In the genomic region with DNA sequence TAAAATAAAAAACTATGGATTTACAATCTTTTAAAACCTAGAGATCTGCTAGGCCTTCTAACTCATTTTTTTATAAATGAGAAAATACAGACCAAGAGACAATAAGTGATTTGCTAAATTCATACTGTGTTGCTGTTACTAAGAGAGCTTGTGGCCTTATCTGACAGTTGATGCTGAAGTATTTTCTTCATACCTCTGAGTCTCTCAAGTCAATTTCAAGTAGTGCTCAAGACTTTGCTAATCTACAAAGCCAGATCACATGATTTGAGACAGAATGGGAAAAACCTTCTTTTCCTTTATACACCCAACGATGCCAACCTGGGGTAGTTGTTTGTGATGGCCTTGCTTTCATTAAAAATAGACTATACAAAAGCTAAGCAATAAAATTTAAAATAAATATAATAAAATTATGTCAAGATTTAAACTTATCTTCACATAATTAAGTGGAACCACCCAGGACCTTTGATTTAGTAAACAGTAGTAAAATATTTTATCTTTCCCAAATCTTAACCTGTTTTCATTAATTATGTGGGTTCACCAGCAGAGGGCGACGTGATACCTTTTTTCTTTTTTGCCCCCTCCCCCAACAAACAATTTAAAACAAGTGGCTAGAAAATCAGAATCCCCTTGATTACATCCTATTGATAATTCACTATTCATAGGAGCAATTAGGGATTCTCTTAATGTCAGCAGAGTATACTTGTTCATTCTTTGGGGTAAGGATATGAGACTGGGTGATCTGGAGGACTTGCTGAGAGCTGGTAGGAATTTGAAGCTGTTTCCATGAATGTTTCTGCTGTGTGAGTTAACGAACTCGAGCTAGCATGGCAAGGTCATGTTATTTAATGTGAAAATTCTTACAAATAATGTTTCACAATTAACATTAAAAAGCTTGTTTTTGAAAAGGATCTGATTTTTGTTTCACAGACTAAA, we compare ENCODE assay signal across 8 cellular contexts. TPM values are rescaled to one million over a fixed set of nuclear protein-coding genes. Genes with fewer than 3 reads are reported as not detected.
DNase-seq lines count a peak whose midpoint lies in the region; ATAC-seq and TF ChIP-seq lines count a peak whose summit lies in the region.
"Had no signal": no experiment of that assay in that cellular context is flagged by ENCODE, and none has a peak within 500 bp of the region (broad histone marks: within the 10 kb centered on the region; RNA-seq: fewer than 3 reads in every experiment).

No MANE protein-coding gene starts in this region.

- H2BK15ac ChIP-seq in mesenchymal stem cell (ENCODE audit: low read depth, poor library complexity, severe bottlenecking), result no peak overlapping the region

- H3K27ac ChIP-seq in HEK293 (ENCODE audit: extremely low read depth, low read depth, low read length), result no peak overlapping the region
- H3K27ac ChIP-seq in ascending aorta, result no peak overlapping the region
- no peak overlapping the region for H3K27ac ChIP-seq in mesenchymal stem cell (ENCODE audit: low read length, poor library complexity, severe bottlenecking)
- no peak overlapping the region for H3K27ac ChIP-seq in tibial artery

- H3K27ac Mint-ChIP-seq in Caco-2 (ENCODE audit: unreplicated experiment), result no peak overlapping the region
- H3K27ac Mint-ChIP-seq: stimulated activated naive CD8-positive, alpha-beta T cell treated with anti-CD3 and anti-CD28 coated beads, Interleukin-15, Interleukin-2, amounts not matched to agents 100 ng/mL and 50 ng/mL, for 24 hours had no signal

- H2BK5ac ChIP-seq in mesenchymal stem cell (ENCODE audit: low read depth, low read length, poor library complexity, severe bottlenecking), result no peak overlapping the region

- H3K4me3 ChIP-seq in Caco-2 (ENCODE audit: low read depth, low read length) (no peak overlapping the region), HEK293 (ENCODE audit: low read depth, low read length) (no peak overlapping the region), ascending aorta (no peak overlapping the region), mesenchymal stem cell (ENCODE audit: insufficient read depth in 1 of 2, low read depth in 1 of 2, low read length in 2 of 2) (no peak overlapping the region), tibial artery (no peak overlapping the region)

- H3K9ac ChIP-seq in mesenchymal stem cell (ENCODE audit: low read length), result no peak overlapping the region

- no peak overlapping the region for H2AFZ ChIP-seq in mesenchymal stem cell (ENCODE audit: low read depth, low read length)

- H3K27me3 Mint-ChIP-seq in Caco-2 (ENCODE audit: insufficient read depth, unreplicated experiment), result peaks cover 6% of the 10 kb centered on the region

- 0% methylated on average over 2 of the region's 5 CpGs for WGBS in mesenchymal stem cell

- intact Hi-C loops in Caco-2 (cut with micrococcal nuclease; ENCODE audit: unreplicated experiment), result loop anchor here (1.0 to 10.0 kb wide), 3 partner anchors 101 to 1072 kb away; no protein-coding TSS in a partner anchor
- intact Hi-C loops in ascending aorta (cut with DNase I), result loop anchor here (10.0 kb wide), 1 partner anchor 1052 kb away; a partner anchor contains a TSS
- intact Hi-C loops in tibial artery (cut with DNase I; ENCODE audit: low total_unique reads), result no loop called here

- no peak overlapping the region for H3K4me2 ChIP-seq in mesenchymal stem cell (ENCODE audit: low read length, poor library complexity, severe bottlenecking)

- no peak overlapping the region for H3K14ac ChIP-seq in mesenchymal stem cell (ENCODE audit: low read length in 2 of 2)

- no peak overlapping the region for H2BK12ac ChIP-seq in mesenchymal stem cell (ENCODE audit: low read length in 2 of 2)

- no peak for ATAC-seq in HG03521 (IDR thresholded peaks at IDR 0.05; ENCODE audit: unreplicated experiment)

- H3K23ac ChIP-seq in mesenchymal stem cell (ENCODE audit: low read length in 2 of 2), result no peak overlapping the region

- no peaks in the 10 kb centered on the region for H3K36me3 Mint-ChIP-seq in Caco-2 (ENCODE audit: insufficient read depth, unreplicated experiment)

- no peak overlapping the region for H2AK5ac ChIP-seq in mesenchymal stem cell (ENCODE audit: low read length, severe bottlenecking)

- DNase-seq in Caco-2, result peak in 1 of 2 experiments; percentile 26
- DNase-seq in ascending aorta (ENCODE audit: low spot score in 2 of 2), result no peak
- DNase-seq in mesenchymal stem cell, result peak; percentile 5
- no peak for DNase-seq in tibial artery
- DNase-seq in stimulated activated CD4-positive, alpha-beta T cell treated with anti-CD3 and anti-CD28 coated beads, Interleukin-4, amount 100 ng/mL, for 4 hours, result no peak

- no peak overlapping the region for H2BK120ac ChIP-seq in mesenchymal stem cell (ENCODE audit: low read depth, low read length)

- no peak overlapping the region for H3K18ac ChIP-seq in mesenchymal stem cell (ENCODE audit: low read depth in 1 of 2, low read length in 2 of 2)

- H3K9me3 Mint-ChIP-seq in Caco-2 (ENCODE audit: unreplicated experiment), result no peaks in the 10 kb centered on the region
- H3K9me3 Mint-ChIP-seq: stimulated activated naive CD8-positive, alpha-beta T cell treated with anti-CD3 and anti-CD28 coated beads, Interleukin-15, Interleukin-2, amounts not matched to agents 100 ng/mL and 50 ng/mL, for 24 hours had no signal

- no peaks in the 10 kb centered on the region for H3K4me1 Mint-ChIP-seq in Caco-2 (ENCODE audit: low read depth, unreplicated experiment)

- H3K9me3 ChIP-seq in Caco-2 (peaks cover 4% of the 10 kb centered on the region; the same call in 1 of the 2 replicates), HEK293 (ENCODE audit: control insufficient read depth, insufficient read depth, low read depth, low read length) (no peaks in the 10 kb centered on the region), ascending aorta (no peaks in the 10 kb centered on the region), mesenchymal stem cell (ENCODE audit: control insufficient read depth, low read length) (no peaks in the 10 kb centered on the region), tibial artery (no peaks in the 10 kb centered on the region)

- no TSS peak for BruUV-seq in Caco-2 (replicated peaks; lab: Mats Ljungman, UMichigan)

- peak; percentile 17 to 61 for TF ChIP-seq CTCF in Caco-2 (IDR thresholded peaks at IDR 0.05; ENCODE audit: insufficient read depth in 1 of 2, low read depth in 1 of 2, low read length in 1 of 2, severe bottlenecking in 1 of 2, unreplicated experiment in 1 of 2)
- no peak for TF ChIP-seq CTCF in HEK293 (tag by site-specific recombination; IDR thresholded peaks at IDR 0.05)
- TF ChIP-seq CTCF in ascending aorta (IDR thresholded peaks at IDR 0.05), result peak in 2 of 3 experiments; percentile 28 to 41
- TF ChIP-seq CTCF in tibial artery (IDR thresholded peaks at IDR 0.05), result no peak

- H4K91ac ChIP-seq in mesenchymal stem cell (ENCODE audit: low read length), result no peak overlapping the region

- POLR2A ChIA-PET in Caco-2 (lab: Charles Lee) (no interaction called here), HEK293 (lab: Yijun Ruan, JAX) (no interaction called here)

- no peaks in the 10 kb centered on the region for H3K4me1 ChIP-seq in Caco-2
- H3K4me1 ChIP-seq in HEK293 (ENCODE audit: control insufficient read depth, insufficient read depth, low read length), result no peaks in the 10 kb centered on the region
- no peaks in the 10 kb centered on the region for H3K4me1 ChIP-seq in ascending aorta
- H3K4me1 ChIP-seq in mesenchymal stem cell (ENCODE audit: control insufficient read depth, insufficient read depth, low read depth, low read length), result no peaks in the 10 kb centered on the region
- peaks cover 0 to 6% (median 0%) of the 10 kb centered on the region in 4 donors for H3K4me1 ChIP-seq in tibial artery

- no peak overlapping the region for H4K8ac ChIP-seq in mesenchymal stem cell (ENCODE audit: low read length)

- CTCF ChIA-PET in Caco-2 (lab: Charles Lee) (interaction anchor here (0.6 kb wide), 2 partner anchors 233 to 248 kb away, joined by 3 read pairs; no protein-coding TSS in a partner anchor), HEK293 (lab: Yijun Ruan, JAX) (interaction anchor here (0.6 to 2.6 kb wide), 12 partner anchors 9 to 1444 kb away, joined by 3 to 34 read pairs (median 4); no protein-coding TSS in a partner anchor)

- no peaks in the 10 kb centered on the region for H3K79me1 ChIP-seq in mesenchymal stem cell (replicated peaks; ENCODE audit: low read length, poor library complexity, severe bottlenecking)

- H3K27me3 ChIP-seq in Caco-2 (replicated peaks; ENCODE audit: control insufficient read depth, insufficient read depth, low read length) (no peaks in the 10 kb centered on the region), ascending aorta (no peaks in the 10 kb centered on the region), mesenchymal stem cell (ENCODE audit: control insufficient read depth in 1 of 2, insufficient read depth in 1 of 2, low read length in 2 of 2) (peaks cover 11 to 20% of the 10 kb centered on the region in 2 experiments), tibial artery (no peaks in the 10 kb centered on the region)

- H3K4ac ChIP-seq in mesenchymal stem cell (ENCODE audit: low read depth in 1 of 2, low read length in 2 of 2), result no peak overlapping the region

- H3K4me3 Mint-ChIP-seq in Caco-2 (ENCODE audit: unreplicated experiment), result no peak overlapping the region
- H3K4me3 Mint-ChIP-seq: stimulated activated naive CD8-positive, alpha-beta T cell treated with anti-CD3 and anti-CD28 coated beads, Interleukin-15, Interleukin-2, amounts not matched to agents 100 ng/mL and 50 ng/mL, for 24 hours had no signal

- H3K36me3 ChIP-seq in Caco-2 (ENCODE audit: control insufficient read depth, insufficient read depth, low read length) (no peaks in the 10 kb centered on the region), HEK293 (ENCODE audit: control insufficient read depth in 2 of 2, insufficient read depth in 1 of 2, low read length in 2 of 2) (no peaks in the 10 kb centered on the region), ascending aorta (no peaks in the 10 kb centered on the region), mesenchymal stem cell (ENCODE audit: control insufficient read depth in 1 of 2, insufficient read depth in 2 of 2, low read depth in 1 of 2, low read length in 2 of 2) (no peaks in the 10 kb centered on the region), tibial artery (no peaks in the 10 kb centered on the region)

TF ChIP-seq in HEK293, 187 proteins besides CTCF, POLR2A, EP300 and RAD21:
- TF ChIP-seq ZNF654 (tag by site-specific recombination; IDR thresholded peaks at IDR 0.05; ENCODE audit: low read depth) (peak; percentile 54), ZNF561 (tag by site-specific recombination; IDR thresholded peaks at IDR 0.05; ENCODE audit: borderline replicate concordance) (no peak)

RNA-seq across cellular contexts. Expression of a gene that starts 49.6 kb away (rescaled TPM):
- total RNA-seq in Caco-2 (2022) (not detected in 2 replicates), ascending aorta (not detected)
- polyA plus RNA-seq in mesenchymal stem cell (2013, experiment 1 of 2), result not detected
- polyA plus RNA-seq in mesenchymal stem cell (2013, experiment 2 of 2), result not detected

Comparison
In these comparisons a context has a peak if more than half of its experiments do, and no peak if none do; other contexts are left out.
1. CTCF ChIP-seq: peak in Caco-2 (2 of 2) and ascending aorta (2 of 3); none in HEK293 (single experiment) and tibial artery (0 of 2).